Comparison of ENCODE assay signal across 8 cellular contexts in genomic region chr19:44747739-44748425, GRCh38. TPM values are rescaled to one million over a fixed set of nuclear protein-coding genes. Genes with fewer than 3 reads are reported as not detected.
DNase-seq lines count a peak whose midpoint lies in the region; ATAC-seq and TF ChIP-seq lines count a peak whose summit lies in the region.

No MANE protein-coding gene starts in this region.

- in situ Hi-C loops in G401 (cut with HindIII; ENCODE audit: low sequenced_read_pairs) = no loop called here

- H3K4me1 ChIP-seq in adipocyte (ENCODE audit: control insufficient read depth, insufficient read depth, low read length) (peaks cover 66% of the 10 kb centered on the region), right atrium auricular region (peaks cover 0 to 87% of the 10 kb centered on the region in 2 donors)

- no peaks in the 10 kb centered on the region for H3K9me3 ChIP-seq in adipocyte (ENCODE audit: control insufficient read depth, low read length)
- no peaks in the 10 kb centered on the region for H3K9me3 ChIP-seq in right atrium auricular region

- ATAC-seq in HG02943 (IDR thresholded peaks at IDR 0.05; ENCODE audit: low read depth, unreplicated experiment) (peak; percentile 1), GM19328 (IDR thresholded peaks at IDR 0.05; ENCODE audit: unreplicated experiment) (no peak)

- no peaks in the 10 kb centered on the region for H3K9me3 Mint-ChIP-seq in progenitor cell of endocrine pancreas (ENCODE audit: low read depth)

- H3K27me3 Mint-ChIP-seq in progenitor cell of endocrine pancreas = peaks cover 61% of the 10 kb centered on the region

- H3K36me3 ChIP-seq in adipocyte (ENCODE audit: control insufficient read depth, insufficient read depth, low read length, severe bottlenecking) (peaks cover 22% of the 10 kb centered on the region), right atrium auricular region (peaks cover 18% of the 10 kb centered on the region)

- H3K9ac ChIP-seq in adipocyte (ENCODE audit: low read length) = peak overlapping the region; percentile 97

- H3K27ac ChIP-seq in right atrium auricular region = peak overlapping the region; percentile 94

- H3K27ac Mint-ChIP-seq in progenitor cell of endocrine pancreas = peak overlapping the region; percentile 86

- peak overlapping the region; percentile 82 for H3K4me3 ChIP-seq in adipocyte (ENCODE audit: low read length)
- H3K4me3 ChIP-seq in right atrium auricular region = peak overlapping the region; percentile 61 to 62

- no peak for TF ChIP-seq CTCF in right atrium auricular region (IDR thresholded peaks at IDR 0.05)
- no peak for TF ChIP-seq CTCF in progenitor cell of endocrine pancreas (IDR thresholded peaks at IDR 0.05; ENCODE audit: unreplicated experiment)

- peaks cover 9% of the 10 kb centered on the region for H3K4me1 Mint-ChIP-seq in progenitor cell of endocrine pancreas (ENCODE audit: low read depth)

- DNase-seq in G401 (ENCODE audit: low spot score) (peak; percentile 31), OCI-M1 (lab: John Stamatoyannopoulos, UW) (peak; percentile 79), adipocyte (ENCODE audit: low read depth) (peak; percentile 79), right atrium auricular region (ENCODE audit: low spot score) (peak; percentile 80), progenitor cell of endocrine pancreas (ENCODE audit: low spot score, unreplicated experiment) (no peak), DMS153 (lab: John Stamatoyannopoulos, UW) (no peak)

- H3K36me3 Mint-ChIP-seq in progenitor cell of endocrine pancreas (ENCODE audit: insufficient read depth) = no peaks in the 10 kb centered on the region

- H3K27me3 ChIP-seq in adipocyte (replicated peaks; ENCODE audit: control insufficient read depth, insufficient read depth, low read length) (no peaks in the 10 kb centered on the region), right atrium auricular region (no peaks in the 10 kb centered on the region)

- peak overlapping the region; percentile 77 for H3K4me3 Mint-ChIP-seq in progenitor cell of endocrine pancreas (ENCODE audit: low read depth)

RNA-seq across cellular contexts. Expression of gene BCL3, which starts 0.6 kb away (rescaled TPM):
- total RNA-seq in G401 (2014; rRNA removed; shearing (Covaris generic)) = 6.6 and 9.1 TPM in 2 replicates
- 10 to 100 TPM; 15.3 to 25.2 TPM for total RNA-seq in right atrium auricular region
- total RNA-seq in progenitor cell of endocrine pancreas = 2.9 and 3.8 TPM in 2 replicates

RNA-seq across cellular contexts. Expression of gene CBLC, which starts 29.8 kb away (rescaled TPM):
- not detected in 2 replicates for total RNA-seq in G401 (2014; rRNA removed; shearing (Covaris generic))
- not detected for total RNA-seq in right atrium auricular region
- 15.4 and 16.2 TPM in 2 replicates for total RNA-seq in progenitor cell of endocrine pancreas

RNA-seq across cellular contexts. Expression of gene CEACAM16, which starts 48.9 kb away (rescaled TPM):
- total RNA-seq in G401 (2014; rRNA removed; shearing (Covaris generic)) = not detected in 2 replicates
- total RNA-seq in right atrium auricular region (not detected), progenitor cell of endocrine pancreas (not detected in 2 replicates)

Comparison
In these comparisons a context has a peak if more than half of its experiments do, and no peak if none do; other contexts are left out.
1. DNase-seq: peak in G401 (single experiment), OCI-M1 (single experiment), adipocyte (single experiment) and right atrium auricular region (single experiment); none in progenitor cell of endocrine pancreas (single experiment) and DMS153 (single experiment).
2. RNA of gene CBLC, which starts 29.8 kb away (total RNA-seq): 15.4 to 16.2 TPM in progenitor cell of endocrine pancreas; not detected in right atrium auricular region and not detected in G401; every median in the first group is over 10 times any median in the second.